Comparison of ENCODE assay signal across 1 cellular context in genomic region chr5:171757853-171758535, GRCh38.
TF ChIP-seq lines count a peak whose summit lies in the region.

No MANE protein-coding gene starts in this region.

TF ChIP-seq in endothelial cell of umbilical vein, 7 proteins besides CTCF, POLR2A, EP300 and RAD21:
- no peak for TF ChIP-seq MYC (IDR thresholded peaks at IDR 0.05; ENCODE audit: low read depth, low read length)
- peak; percentile 45 for TF ChIP-seq GATA2 (IDR thresholded peaks at IDR 0.05; ENCODE audit: insufficient read depth, insufficient read length, low read depth, low read length)
- TF ChIP-seq FOS (IDR thresholded peaks at IDR 0.05; ENCODE audit: borderline replicate concordance, insufficient read depth, low read length): peak; percentile 99
- TF ChIP-seq MAX (IDR thresholded peaks at IDR 0.05; ENCODE audit: insufficient read depth, insufficient read length): no peak
- TF ChIP-seq JUN (IDR thresholded peaks at IDR 0.05; ENCODE audit: borderline replicate concordance, insufficient read depth, insufficient read length, low read depth): peak; percentile 82
- peak; percentile 35 for TF ChIP-seq POLR2AphosphoS5 (IDR thresholded peaks at IDR 0.05; ENCODE audit: insufficient read depth, low read depth, low read length)
TF ChIP-seq in endothelial cell of umbilical vein: peak in this region for 4.
